8 cellular contexts compared by ENCODE assay signal in the genomic region with DNA sequence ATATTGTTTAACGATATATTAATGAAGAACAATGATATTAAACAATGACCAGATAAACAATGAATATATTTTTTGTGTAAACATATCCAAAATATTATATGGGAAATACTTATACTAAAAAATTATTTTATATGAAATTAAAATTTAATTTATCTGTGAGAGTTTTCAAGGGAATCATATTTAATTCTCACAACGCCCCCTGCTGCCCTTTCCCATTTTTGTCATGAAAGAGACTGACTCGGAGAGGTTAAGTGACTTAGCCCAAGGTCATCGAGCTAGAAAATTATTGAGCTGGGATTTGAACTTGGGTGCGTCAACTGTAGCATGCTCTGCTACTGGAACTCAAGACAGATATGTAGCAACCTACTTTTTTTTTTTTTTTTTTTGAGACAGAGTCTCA. TPM values are rescaled to one million over a fixed set of nuclear protein-coding genes. Genes with fewer than 3 reads are reported as not detected.
A peak's percentile ranks its signal among the peaks of the same experiment; 100 is the strongest.
DNase-seq lines count a peak whose midpoint lies in the region; ATAC-seq and TF ChIP-seq lines count a peak whose summit lies in the region.

No MANE protein-coding gene starts in this region.

- H3K18ac ChIP-seq in H9 (ENCODE audit: insufficient read length, low read depth, low read length), result no peak overlapping the region

- no peak overlapping the region for H4K8ac ChIP-seq in H9 (replicated peaks; ENCODE audit: insufficient read length, low read depth, low read length)

- no peak overlapping the region for H3K27ac Mint-ChIP-seq in H9

- no peak overlapping the region for H4K5ac ChIP-seq in H9 (ENCODE audit: insufficient read length, low read depth, low read length)

- no peak overlapping the region for H2BK5ac ChIP-seq in H9 (ENCODE audit: insufficient read length, low read length)

- H3K27ac ChIP-seq in H9 (ENCODE audit: insufficient read length, low read depth, low read length) (no peak overlapping the region), sigmoid colon (peak overlapping the region in 1 of 4 donors; percentile 28)

- no peak overlapping the region for H2BK15ac ChIP-seq in H9 (ENCODE audit: low read depth, low read length)

- no peak overlapping the region for H2BK12ac ChIP-seq in H9 (ENCODE audit: insufficient read length, low read depth, low read length)

- no peak overlapping the region for H4K91ac ChIP-seq in H9 (ENCODE audit: insufficient read length, low read depth, low read length)

- no peaks in the 10 kb centered on the region for H3K23me2 ChIP-seq in H9 (ENCODE audit: insufficient read length, low read depth, low read length, poor library complexity, severe bottlenecking)

- intact Hi-C loops in sigmoid colon (cut with DNase I), result no loop called here

- H3K4me2 ChIP-seq in H9 (ENCODE audit: insufficient read depth, insufficient read length, low read length), result no peak overlapping the region

- H3K56ac ChIP-seq in H9 (ENCODE audit: insufficient read length, low read depth, low read length), result no peak overlapping the region

- no peak overlapping the region for H3K23ac ChIP-seq in H9 (ENCODE audit: insufficient read length, low read depth, low read length)

- no peak overlapping the region for H2BK20ac ChIP-seq in H9 (ENCODE audit: low read depth, low read length, poor library complexity, severe bottlenecking)

- no peak overlapping the region for H3K4me3 Mint-ChIP-seq in H9

- no peak for TF ChIP-seq POLR2A in sigmoid colon (IDR thresholded peaks at IDR 0.05)

- no peaks in the 10 kb centered on the region for H3K9me3 Mint-ChIP-seq in H9

- POLR2A ChIA-PET in BJ (lab: Charles Lee), result no interaction called here

- TF ChIP-seq EP300 in sigmoid colon (IDR thresholded peaks at IDR 0.05), result no peak

- no peak overlapping the region for H2AFZ ChIP-seq in H9 (ENCODE audit: low read length)

- H3K4me3 ChIP-seq in BJ (ENCODE audit: low read depth, low read length) (no peak overlapping the region), sigmoid colon (no peak overlapping the region)

- H2BK120ac ChIP-seq in H9 (ENCODE audit: low read depth, low read length, poor library complexity, severe bottlenecking), result no peak overlapping the region

- no peaks in the 10 kb centered on the region for H3K79me2 ChIP-seq in H9 (ENCODE audit: insufficient read depth, low read length)

- CTCF ChIA-PET in BJ (lab: Yijun Ruan, JAX), result interaction anchor here (0.8 to 3.2 kb wide), 11 partner anchors 9 to 110 kb away, joined by 3 to 22 read pairs (median 5); a partner anchor contains a TSS

- ATAC-seq in left lobe of liver (peak; percentile 50), HG03095 (IDR thresholded peaks at IDR 0.05; ENCODE audit: unreplicated experiment) (no peak), GM19023 (IDR thresholded peaks at IDR 0.05; ENCODE audit: unreplicated experiment) (no peak), GM21529 (IDR thresholded peaks at IDR 0.05; ENCODE audit: unreplicated experiment) (no peak)

- peaks cover 9% of the 10 kb centered on the region; the same call in 1 of the 2 replicates for H3K27me3 Mint-ChIP-seq in H9 (ENCODE audit: low read depth)

- no peaks in the 10 kb centered on the region for H3K36me3 Mint-ChIP-seq in H9 (ENCODE audit: insufficient read depth in 1 of 3, low read depth in 3 of 3)

- WGBS in H9 (ENCODE audit: extremely low coverage, insufficient read length, low lambda C conversion rate), result 89% methylated on average over 1 of the region's 5 CpGs
- 23 to 38% methylated on average over 5 of the region's 5 CpGs for WGBS in sigmoid colon, 2 donors

- H3K4me1 ChIP-seq in H9 (ENCODE audit: insufficient read depth, low read length), result peaks cover 3% of the 10 kb centered on the region; the same call in 1 of the 2 replicates
- no peaks in the 10 kb centered on the region for H3K4me1 ChIP-seq in sigmoid colon

- H3K36me3 ChIP-seq in BJ (ENCODE audit: control insufficient read depth, insufficient read depth, low read length) (no peaks in the 10 kb centered on the region), sigmoid colon (no peaks in the 10 kb centered on the region)

- no peak overlapping the region for H3K14ac ChIP-seq in H9 (ENCODE audit: insufficient read depth, low read length)

- no peaks in the 10 kb centered on the region for H3K27me3 ChIP-seq in BJ (ENCODE audit: control insufficient read depth, insufficient read depth, low read length)
- H3K27me3 ChIP-seq in H9 (ENCODE audit: insufficient read depth, low read length), result no peaks in the 10 kb centered on the region; the same call in 1 of the 2 replicates
- no peaks in the 10 kb centered on the region for H3K27me3 ChIP-seq in sigmoid colon

- TF ChIP-seq CTCF in BJ (IDR thresholded peaks at IDR 0.05; ENCODE audit: insufficient read depth, low read depth, low read length) (peak; percentile 49), H9 (conservative IDR thresholded peaks at IDR 0.05) (peak; percentile 69), sigmoid colon (IDR thresholded peaks at IDR 0.05) (no peak)

- no peak overlapping the region for H3K4ac ChIP-seq in H9 (ENCODE audit: low read depth, low read length)

- H3K9me3 ChIP-seq in H9 (ENCODE audit: control insufficient read depth, low read depth, low read length) (no peaks in the 10 kb centered on the region), sigmoid colon (no peaks in the 10 kb centered on the region)

- H2AK5ac ChIP-seq in H9 (ENCODE audit: insufficient read length, low read length), result no peak overlapping the region

- no peak for DNase-seq in BJ (ENCODE audit: low read depth)
- DNase-seq in H9, result no peak
- DNase-seq in activated CD4-positive, alpha-beta T cell treated with anti-CD3 and anti-CD28 coated beads, Interleukin-2, amount 50 U/mL, for 4 hours, result peak; percentile 22 to 30
- no peak for DNase-seq in left lobe of liver (ENCODE audit: low spot score)
- DNase-seq in sigmoid colon, result no peak

- no peak overlapping the region for H3K9ac ChIP-seq in H9 (ENCODE audit: extremely low read depth, insufficient read length, low read length)

- H4K20me1 ChIP-seq in H9 (ENCODE audit: control insufficient read depth, insufficient read depth, insufficient read length), result no peaks in the 10 kb centered on the region

- H3T11ph ChIP-seq in H9 (ENCODE audit: low read length), result no peak overlapping the region

- H3K79me1 ChIP-seq in H9 (ENCODE audit: insufficient read depth, low read depth, low read length, poor library complexity, severe bottlenecking), result no peaks in the 10 kb centered on the region

- H3K4me1 Mint-ChIP-seq in H9, result peaks cover 8% of the 10 kb centered on the region in 2 experiments

RNA-seq across cellular contexts. Expression of a gene that starts 7.2 kb away (rescaled TPM):
- 0.54 and 0.67 TPM in 2 replicates for polyA plus RNA-seq in BJ (2011; rRNA removed)
- polyA minus RNA-seq in BJ (2011; rRNA and poly(A)+ RNA removed), result 0.10 and 0.14 TPM in 2 replicates
- 1.7 and 1.9 TPM in 2 replicates for total RNA-seq in H9 (2021)
- total RNA-seq in left lobe of liver, result not detected
- 1 to 10 TPM in 3 of 4 donors, under 1 TPM in 1; 0.36 to 2.5 (median 1.7) TPM for total RNA-seq in sigmoid colon
- polyA plus RNA-seq in sigmoid colon, result 1 to 10 TPM in 1 of 3 donors, under 1 TPM in 1, not detected in 1; 0.23 to 2.1 TPM

RNA-seq across cellular contexts. Expression of a gene that starts 22.4 kb away (rescaled TPM):
- polyA plus RNA-seq in BJ (2011; rRNA removed) (17.5 and 22.6 TPM in 2 replicates), sigmoid colon (10 to 100 TPM; 22.4 to 33.6 (median 25.2) TPM)
- 7.9 and 13.9 TPM in 2 replicates for polyA minus RNA-seq in BJ (2011; rRNA and poly(A)+ RNA removed)
- total RNA-seq in H9 (2021) (27.9 and 29.6 TPM in 2 replicates), left lobe of liver (27.4 TPM), sigmoid colon (10 to 100 TPM; 18.6 to 27.4 (median 22.7) TPM)

RNA-seq across cellular contexts. Expression of a gene that starts 31.5 kb away (rescaled TPM):
- polyA plus RNA-seq in BJ (2011; rRNA removed) (not detected in 2 replicates), sigmoid colon (10 to 100 TPM; 23.4 to 31.7 (median 29.5) TPM)
- polyA minus RNA-seq in BJ (2011; rRNA and poly(A)+ RNA removed), result not detected in 2 replicates
- total RNA-seq in H9 (2021) (1.9 and 2.2 TPM in 2 replicates), left lobe of liver (0.35 TPM), sigmoid colon (not detected)

RNA-seq across cellular contexts. Expression of a gene that starts 32.4 kb away (rescaled TPM):
- not detected in 2 replicates for polyA plus RNA-seq in BJ (2011; rRNA removed)
- not detected in 2 replicates for polyA minus RNA-seq in BJ (2011; rRNA and poly(A)+ RNA removed)
- 0.46 and 0.57 TPM in 2 replicates for total RNA-seq in H9 (2021)
- total RNA-seq in left lobe of liver, result 12.4 TPM
- not detected for total RNA-seq in sigmoid colon
- 1 to 10 TPM; 3.7 to 7.2 (median 4.4) TPM for polyA plus RNA-seq in sigmoid colon

RNA-seq across cellular contexts. Expression of a gene that starts 45.9 kb away (rescaled TPM):
- polyA plus RNA-seq in BJ (2011; rRNA removed) (27.7 and 46.4 TPM in 2 replicates), sigmoid colon (10 to 100 TPM; 24.0 to 45.1 (median 40.6) TPM)
- 27.6 and 31.0 TPM in 2 replicates for polyA minus RNA-seq in BJ (2011; rRNA and poly(A)+ RNA removed)
- total RNA-seq in H9 (2021) (23.9 and 26.6 TPM in 2 replicates), left lobe of liver (40.6 TPM), sigmoid colon (10 to 100 TPM; 40.8 to 81.7 (median 58.6) TPM)

Comparison
In these comparisons a context has a peak if more than half of its experiments do, and no peak if none do; other contexts are left out.
1. DNase-seq: peak in activated CD4-positive, alpha-beta T cell treated with anti-CD3 and anti-CD28 coated beads, Interleukin-2, amount 50 U/mL, for 4 hours (2 of 2); none in BJ (single experiment), H9 (single experiment), left lobe of liver (single experiment) and sigmoid colon (single experiment).
2. CTCF ChIP-seq: peak in BJ (single experiment) and H9 (single experiment); none in sigmoid colon (0 of 4).